8 cellular contexts compared by ENCODE assay signal in genomic region chr11:19441752-19442553, GRCh38.
DNase-seq lines count a peak whose midpoint lies in the region; ATAC-seq and TF ChIP-seq lines count a peak whose summit lies in the region.

No MANE protein-coding gene starts in this region.

- no peaks in the 10 kb centered on the region for H3K27me3 Mint-ChIP-seq in activated B cell treated with CpG ODN at 0.5 μM for 24 hours
- peaks cover 9% of the 10 kb centered on the region for H3K27me3 Mint-ChIP-seq in glutamatergic neuron (ENCODE audit: unreplicated experiment)

- WGBS in esophagus squamous epithelium, 2 donors: 38 to 43% methylated on average over 6 to 11 of the region's 11 CpGs

- POLR2A ChIA-PET in activated B cell treated with CpG ODN at 0.5 μM for 24 hours (lab: Charles Lee): no interaction called here

- H3K4me1 ChIP-seq in esophagus squamous epithelium: peaks cover 0 to 14% (median 8%) of the 10 kb centered on the region in 3 donors

- H3K27ac Mint-ChIP-seq in activated B cell treated with CpG ODN at 0.5 μM for 24 hours: no peak overlapping the region
- H3K27ac Mint-ChIP-seq in glutamatergic neuron (ENCODE audit: unreplicated experiment): peak overlapping the region; percentile 72

- intact Hi-C loops in activated B cell treated with CpG ODN at 0.5 μM for 24 hours (cut with micrococcal nuclease): no loop called here
- intact Hi-C loops in esophagus squamous epithelium (cut with DNase I): no loop called here

- H3K4me1 Mint-ChIP-seq in activated B cell treated with CpG ODN at 0.5 μM for 24 hours (peaks cover 12% of the 10 kb centered on the region), glutamatergic neuron (ENCODE audit: low read depth, unreplicated experiment) (peaks cover 22% of the 10 kb centered on the region)

- H3K36me3 Mint-ChIP-seq in activated B cell treated with CpG ODN at 0.5 μM for 24 hours (ENCODE audit: low read depth) (no peaks in the 10 kb centered on the region), glutamatergic neuron (ENCODE audit: unreplicated experiment) (no peaks in the 10 kb centered on the region)

- no peaks in the 10 kb centered on the region for H3K9me3 Mint-ChIP-seq in activated B cell treated with CpG ODN at 0.5 μM for 24 hours
- peaks cover 22% of the 10 kb centered on the region for H3K9me3 Mint-ChIP-seq in glutamatergic neuron (ENCODE audit: unreplicated experiment)

- H3K27ac ChIP-seq in esophagus squamous epithelium: peak overlapping the region in 1 of 4 donors; percentile 34

- no peaks in the 10 kb centered on the region for H3K27me3 ChIP-seq in esophagus squamous epithelium

- H3K4me3 Mint-ChIP-seq in activated B cell treated with CpG ODN at 0.5 μM for 24 hours (no peak overlapping the region), glutamatergic neuron (ENCODE audit: unreplicated experiment) (peak overlapping the region; percentile 23)

- no peak for TF ChIP-seq CTCF in activated B cell treated with CpG ODN at 0.5 μM for 24 hours (IDR thresholded peaks at IDR 0.05)
- no peak for TF ChIP-seq CTCF in glutamatergic neuron (IDR thresholded peaks at IDR 0.05; ENCODE audit: partially characterized antibody, unreplicated experiment)
- TF ChIP-seq CTCF in esophagus squamous epithelium (IDR thresholded peaks at IDR 0.05): no peak

- no peak overlapping the region for H3K4me3 ChIP-seq in esophagus squamous epithelium

- DNase-seq in EH (ENCODE audit: low read depth) (peak; percentile 91), activated B cell treated with CpG ODN at 0.5 μM for 24 hours (no peak), glutamatergic neuron (no peak), DMS114 treated with DMSO at 0.1 percent for 48 hours (lab: John Stamatoyannopoulos, UW; ENCODE audit: unreplicated experiment) (no peak), esophagus squamous epithelium (lab: John Stamatoyannopoulos, UW) (no peak)
- DNase-seq in stimulated activated CD4-positive, alpha-beta T cell treated with anti-CD3 and anti-CD28 coated beads, TNF-alpha, amount 100 ng/mL, for 24 hours (ENCODE audit: low read depth in 3 of 3): peak; percentile 2 to 59 (median 6)

- no peaks in the 10 kb centered on the region for H3K9me3 ChIP-seq in esophagus squamous epithelium

- no peak for TF ChIP-seq POLR2A in esophagus squamous epithelium (IDR thresholded peaks at IDR 0.05)

- CTCF ChIA-PET in activated B cell treated with CpG ODN at 0.5 μM for 24 hours (lab: Charles Lee): no interaction called here

- no peaks in the 10 kb centered on the region for H3K36me3 ChIP-seq in esophagus squamous epithelium

- ATAC-seq in GM19468 (IDR thresholded peaks at IDR 0.05; ENCODE audit: extremely low read depth, unreplicated experiment) (peak; percentile 76), HG03457 (IDR thresholded peaks at IDR 0.05; ENCODE audit: unreplicated experiment) (peak; percentile 94), activated B cell treated with CpG ODN at 0.5 μM for 24 hours (ENCODE audit: low read depth) (peak; percentile 85)

Comparison
In these comparisons a context has a peak if more than half of its experiments do, and no peak if none do; other contexts are left out.
1. DNase-seq: peak in EH (single experiment) and stimulated activated CD4-positive, alpha-beta T cell treated with anti-CD3 and anti-CD28 coated beads, TNF-alpha, amount 100 ng/mL, for 24 hours (3 of 3); none in activated B cell treated with CpG ODN at 0.5 μM for 24 hours (single experiment), glutamatergic neuron (single experiment), DMS114 treated with DMSO at 0.1 percent for 48 hours (single experiment) and esophagus squamous epithelium (single experiment).
2. Peak in every context shown above with its lines, with median percentiles within 50 percentile points of each other: ATAC-seq.